In genomic region chr1:18948913-18949688, GRCh38 we compare ENCODE assay signal across 8 cellular contexts. TPM values are rescaled to one million over a fixed set of nuclear protein-coding genes. Genes with fewer than 3 reads are reported as not detected.
A peak's percentile ranks its signal among the peaks of the same experiment; 100 is the strongest.
DNase-seq lines count a peak whose midpoint lies in the region; ATAC-seq and TF ChIP-seq lines count a peak whose summit lies in the region.

No MANE protein-coding gene starts in this region.

- H3K9me3 ChIP-seq in gastroesophageal sphincter: no peaks in the 10 kb centered on the region

- H3K4me1 Mint-ChIP-seq in activated CD4-positive, alpha-beta memory T cell treated with anti-CD3 and anti-CD28 coated beads, Interleukin-2, amount 10 ng/mL, durations not matched to agents 7 days and 5 days: peaks cover 92% of the 10 kb centered on the region
- H3K4me1 Mint-ChIP-seq in progenitor cell of endocrine pancreas (ENCODE audit: low read depth): peaks cover 36% of the 10 kb centered on the region

- ATAC-seq in gastroesophageal sphincter: peak; percentile 40
- ATAC-seq in GM19397 (IDR thresholded peaks at IDR 0.05; ENCODE audit: unreplicated experiment): no peak

- DNase-seq in ELR (ENCODE audit: low read depth) (peak; percentile 71), progenitor cell of endocrine pancreas (ENCODE audit: low spot score, unreplicated experiment) (no peak), NOMO-1 treated with DMSO at 0.1 percent for 48 hours (lab: John Stamatoyannopoulos, UW; ENCODE audit: unreplicated experiment) (no peak), NCI-H2107 treated with DMSO at 0.1 percent for 48 hours (lab: John Stamatoyannopoulos, UW; ENCODE audit: unreplicated experiment) (no peak), NCI-H2081 (lab: John Stamatoyannopoulos, UW) (no peak)
- DNase-seq in activated CD4-positive, alpha-beta memory T cell treated with anti-CD3 and anti-CD28 coated beads, Interleukin-2, amount 10 ng/mL, durations not matched to agents 7 days and 5 days: no peak

- peak overlapping the region; percentile 82 to 97 (median 92) for H3K27ac ChIP-seq in gastroesophageal sphincter

- peak overlapping the region in 1 of 2 donors; percentile 45 for H3K4me3 ChIP-seq in gastroesophageal sphincter

- TF ChIP-seq POLR2A in gastroesophageal sphincter (IDR thresholded peaks at IDR 0.05): no peak

- peaks cover 0 to 100% (median 75%) of the 10 kb centered on the region in 3 donors for H3K4me1 ChIP-seq in gastroesophageal sphincter

- CTCF ChIA-PET in activated CD4-positive, alpha-beta memory T cell treated with anti-CD3 and anti-CD28 coated beads, Interleukin-2, amount 10 ng/mL, durations not matched to agents 7 days and 5 days (lab: Charles Lee): interaction anchor here (1.4 to 11.1 kb wide), 4 partner anchors 22 to 38 kb away, joined by 5 to 123 read pairs (median 22); no protein-coding TSS in a partner anchor

- no peaks in the 10 kb centered on the region for H3K27me3 ChIP-seq in gastroesophageal sphincter

- peaks cover 12% of the 10 kb centered on the region for H3K36me3 Mint-ChIP-seq in activated CD4-positive, alpha-beta memory T cell treated with anti-CD3 and anti-CD28 coated beads, Interleukin-2, amount 10 ng/mL, durations not matched to agents 7 days and 5 days (ENCODE audit: low read depth)
- peaks cover 3% of the 10 kb centered on the region for H3K36me3 Mint-ChIP-seq in progenitor cell of endocrine pancreas (ENCODE audit: insufficient read depth)

- peak overlapping the region; percentile 95 for H3K27ac Mint-ChIP-seq in activated CD4-positive, alpha-beta memory T cell treated with anti-CD3 and anti-CD28 coated beads, Interleukin-2, amount 10 ng/mL, durations not matched to agents 7 days and 5 days
- peak overlapping the region; percentile 6 for H3K27ac Mint-ChIP-seq in progenitor cell of endocrine pancreas

- peak overlapping the region; percentile 82 for H3K4me3 Mint-ChIP-seq in activated CD4-positive, alpha-beta memory T cell treated with anti-CD3 and anti-CD28 coated beads, Interleukin-2, amount 10 ng/mL, durations not matched to agents 7 days and 5 days
- no peak overlapping the region for H3K4me3 Mint-ChIP-seq in progenitor cell of endocrine pancreas (ENCODE audit: low read depth)

- no peak for TF ChIP-seq EP300 in gastroesophageal sphincter (IDR thresholded peaks at IDR 0.05)

- H3K36me3 ChIP-seq in gastroesophageal sphincter: no peaks in the 10 kb centered on the region

- 26 to 34% methylated on average over 9 to 11 of the region's 23 CpGs for WGBS in gastroesophageal sphincter (ENCODE audit: low coverage in 1 of 2), 2 donors

- H3K27me3 Mint-ChIP-seq in activated CD4-positive, alpha-beta memory T cell treated with anti-CD3 and anti-CD28 coated beads, Interleukin-2, amount 10 ng/mL, durations not matched to agents 7 days and 5 days: no peaks in the 10 kb centered on the region
- H3K27me3 Mint-ChIP-seq in progenitor cell of endocrine pancreas: peaks cover under 1% of the 10 kb centered on the region

- POLR2A ChIA-PET in activated CD4-positive, alpha-beta memory T cell treated with anti-CD3 and anti-CD28 coated beads, Interleukin-2, amount 10 ng/mL, durations not matched to agents 7 days and 5 days (lab: Charles Lee): interaction anchor here (1.1 to 12.3 kb wide), 5 partner anchors 8 to 47 kb away, joined by 3 to 414 read pairs (median 9); partner anchors contain the start of gene ALDH4A1

- TF ChIP-seq CTCF in gastroesophageal sphincter (IDR thresholded peaks at IDR 0.05): peak in 2 of 4 experiments; percentile 15 to 26
- no peak for TF ChIP-seq CTCF in progenitor cell of endocrine pancreas (IDR thresholded peaks at IDR 0.05; ENCODE audit: unreplicated experiment)

- no peaks in the 10 kb centered on the region for H3K9me3 Mint-ChIP-seq in activated CD4-positive, alpha-beta memory T cell treated with anti-CD3 and anti-CD28 coated beads, Interleukin-2, amount 10 ng/mL, durations not matched to agents 7 days and 5 days
- no peaks in the 10 kb centered on the region for H3K9me3 Mint-ChIP-seq in progenitor cell of endocrine pancreas (ENCODE audit: low read depth)

RNA-seq across cellular contexts. Expression of gene IFFO2, which starts 7.4 kb away (rescaled TPM):
- 10 to 100 TPM; 19.9 to 22.7 TPM for total RNA-seq in activated CD4-positive, alpha-beta memory T cell treated with anti-CD3 and anti-CD28 coated beads, Interleukin-2, amount 10 ng/mL, durations not matched to agents 7 days and 5 days
- total RNA-seq in gastroesophageal sphincter: 10 to 100 TPM in 3 of 4 donors, 1 to 10 TPM in 1; 9.3 to 18.4 (median 12.7) TPM
- 21.0 and 24.4 TPM in 2 replicates for total RNA-seq in progenitor cell of endocrine pancreas

RNA-seq across cellular contexts. Expression of gene ALDH4A1, which starts 46.7 kb away (rescaled TPM):
- 1 to 10 TPM; 3.3 to 3.7 TPM for total RNA-seq in activated CD4-positive, alpha-beta memory T cell treated with anti-CD3 and anti-CD28 coated beads, Interleukin-2, amount 10 ng/mL, durations not matched to agents 7 days and 5 days
- total RNA-seq in gastroesophageal sphincter (10 to 100 TPM; 19.9 to 24.8 (median 22.5) TPM), progenitor cell of endocrine pancreas (29.3 and 30.0 TPM in 2 replicates)
